20 cellular contexts compared by ENCODE assay signal in genomic region chr13:27086599-27087265, GRCh38.
DNase-seq lines count a peak whose midpoint lies in the region; ATAC-seq and TF ChIP-seq lines count a peak whose summit lies in the region.
"Had no signal": no experiment of that assay in that cellular context is flagged by ENCODE, and none has a peak within 500 bp of the region (broad histone marks: within the 10 kb centered on the region; RNA-seq: fewer than 3 reads in every experiment).

No MANE protein-coding gene starts in this region.

- TF ChIP-seq CTCF in progenitor cell of endocrine pancreas (IDR thresholded peaks at IDR 0.05; ENCODE audit: unreplicated experiment): no peak
- TF ChIP-seq CTCF in tibial artery (IDR thresholded peaks at IDR 0.05): no peak

- no peak overlapping the region for H3K4me3 Mint-ChIP-seq in activated naive CD4-positive, alpha-beta T cell treated with anti-CD3 and anti-CD28 coated beads, Interleukin-2, amount 10 ng/mL, durations not matched to agents 7 days and 5 days
- no peak overlapping the region for H3K4me3 Mint-ChIP-seq in progenitor cell of endocrine pancreas (ENCODE audit: low read depth)
- H3K4me3 Mint-ChIP-seq: CD4-positive, CD25-positive, alpha-beta regulatory T cell had no signal

- CTCF ChIA-PET in activated naive CD4-positive, alpha-beta T cell treated with anti-CD3 and anti-CD28 coated beads, Interleukin-2, amount 10 ng/mL, durations not matched to agents 7 days and 5 days (lab: Charles Lee): no interaction called here

- intact Hi-C loops in tibial artery (cut with DNase I; ENCODE audit: low total_unique reads): no loop called here

- DNase-seq in activated naive CD4-positive, alpha-beta T cell treated with anti-CD3 and anti-CD28 coated beads, Interleukin-2, amount 10 ng/mL, durations not matched to agents 7 days and 5 days: no peak
- no peak for DNase-seq in activated naive CD4-positive, alpha-beta T cell treated with Interleukin-2 at 50 U/mL for 16 hours
- DNase-seq in LHCN-M2 (ENCODE audit: low read depth) (peak; percentile 15), astrocyte of the hippocampus (ENCODE audit: low read depth, low spot score) (peak; percentile 25), progenitor cell of endocrine pancreas (ENCODE audit: low spot score, unreplicated experiment) (no peak), DMS79 (lab: John Stamatoyannopoulos, UW) (no peak), tibial artery (no peak)
- DNase-seq: ACHN; Calu3; CD4-positive, CD25-positive, alpha-beta regulatory T cell; DMS79 treated with DMSO at 0.1 percent for 48 hours; GDM1; KBM-7; NCI-H1092 treated with DMSO at 0.1 percent for 48 hours; NCI-H1694; NCI-H345; NCI-H526 treated with DMSO at 0.1 percent for 48 hours had no signal

- no peak for ATAC-seq in GM18873 (IDR thresholded peaks at IDR 0.05; ENCODE audit: low FRiP score, unreplicated experiment)

- H3K9me3 Mint-ChIP-seq in activated naive CD4-positive, alpha-beta T cell treated with anti-CD3 and anti-CD28 coated beads, Interleukin-2, amount 10 ng/mL, durations not matched to agents 7 days and 5 days: no peaks in the 10 kb centered on the region
- H3K9me3 Mint-ChIP-seq in progenitor cell of endocrine pancreas (ENCODE audit: low read depth): no peaks in the 10 kb centered on the region

- H3K27me3 ChIP-seq in tibial artery: no peaks in the 10 kb centered on the region

- peaks cover 42% of the 10 kb centered on the region for H3K36me3 Mint-ChIP-seq in activated naive CD4-positive, alpha-beta T cell treated with anti-CD3 and anti-CD28 coated beads, Interleukin-2, amount 10 ng/mL, durations not matched to agents 7 days and 5 days
- H3K36me3 Mint-ChIP-seq in progenitor cell of endocrine pancreas (ENCODE audit: insufficient read depth): peaks cover 36% of the 10 kb centered on the region

- H3K4me3 ChIP-seq in tibial artery: no peak overlapping the region

- no peaks in the 10 kb centered on the region for H3K4me1 Mint-ChIP-seq in activated naive CD4-positive, alpha-beta T cell treated with anti-CD3 and anti-CD28 coated beads, Interleukin-2, amount 10 ng/mL, durations not matched to agents 7 days and 5 days
- peaks cover 20% of the 10 kb centered on the region for H3K4me1 Mint-ChIP-seq in progenitor cell of endocrine pancreas (ENCODE audit: low read depth)

- no peaks in the 10 kb centered on the region for H3K4me1 ChIP-seq in tibial artery

- H3K27me3 Mint-ChIP-seq in activated naive CD4-positive, alpha-beta T cell treated with anti-CD3 and anti-CD28 coated beads, Interleukin-2, amount 10 ng/mL, durations not matched to agents 7 days and 5 days: no peaks in the 10 kb centered on the region
- H3K27me3 Mint-ChIP-seq in progenitor cell of endocrine pancreas: no peaks in the 10 kb centered on the region
- H3K27me3 Mint-ChIP-seq: CD4-positive, CD25-positive, alpha-beta regulatory T cell had no signal

- no peak overlapping the region for H3K27ac ChIP-seq in tibial artery
- H3K27ac ChIP-seq: HL-60, RWPE1 had no signal

- no peaks in the 10 kb centered on the region for H3K9me3 ChIP-seq in tibial artery

- peaks cover 14 to 49% (median 30%) of the 10 kb centered on the region in 3 donors for H3K36me3 ChIP-seq in tibial artery

- peak overlapping the region; percentile 6 for H3K27ac Mint-ChIP-seq in activated naive CD4-positive, alpha-beta T cell treated with anti-CD3 and anti-CD28 coated beads, Interleukin-2, amount 10 ng/mL, durations not matched to agents 7 days and 5 days
- H3K27ac Mint-ChIP-seq in progenitor cell of endocrine pancreas: peak overlapping the region; percentile 28
- H3K27ac Mint-ChIP-seq: CD4-positive, CD25-positive, alpha-beta regulatory T cell had no signal

Comparison
In these comparisons a context has a peak if more than half of its experiments do, and no peak if none do; other contexts are left out.
1. DNase-seq: peak in LHCN-M2 (single experiment) and astrocyte of the hippocampus (single experiment); none in activated naive CD4-positive, alpha-beta T cell treated with anti-CD3 and anti-CD28 coated beads, Interleukin-2, amount 10 ng/mL, durations not matched to agents 7 days and 5 days (single experiment), activated naive CD4-positive, alpha-beta T cell treated with Interleukin-2 at 50 U/mL for 16 hours (single experiment), progenitor cell of endocrine pancreas (single experiment), DMS79 (single experiment) and tibial artery (0 of 2).